In genomic region chr9:130054428-130054786, GRCh38 we compare ENCODE assay signal across 8 cellular contexts. TPM values are rescaled to one million over a fixed set of nuclear protein-coding genes. Genes with fewer than 3 reads are reported as not detected.
DNase-seq lines count a peak whose midpoint lies in the region; ATAC-seq, FAIRE-seq and TF ChIP-seq lines count a peak whose summit lies in the region.

No MANE protein-coding gene starts in this region.

- BruUV-seq in GM12878 (replicated peaks; lab: Mats Ljungman, UMichigan), result TSS peak; percentile 78

- no peaks in the 10 kb centered on the region; a peak in 1 of 4 replicates for H3K36me3 ChIP-seq in GM12878 (ENCODE audit: control insufficient read depth in 2 of 2, insufficient read depth in 2 of 2, low read length in 1 of 2)
- H3K36me3 ChIP-seq in liver (ENCODE audit: control insufficient read depth in 4 of 4, insufficient read depth in 3 of 4, low read depth in 1 of 4, low read length in 3 of 4), result peaks cover 0 to 5% (median under 1%) of the 10 kb centered on the region in 4 donors
- no peaks in the 10 kb centered on the region for H3K36me3 ChIP-seq in transverse colon

- no peak overlapping the region; the same call in 1 of the 2 replicates for H2AFZ ChIP-seq in GM12878 (ENCODE audit: control insufficient read depth, low read depth, low read length)

- peak overlapping the region; percentile 95 for H3K9ac ChIP-seq in GM12878 (ENCODE audit: control insufficient read depth, insufficient read depth, low read length)
- peak overlapping the region; percentile 68 to 82 for H3K9ac ChIP-seq in liver (ENCODE audit: low read depth in 1 of 2, low read length in 2 of 2)

- H3K27ac ChIP-seq in GM12878 (ENCODE audit: control insufficient read depth, insufficient read depth) (peak overlapping the region; percentile 95), liver (ENCODE audit: low read depth in 1 of 2, low read length in 2 of 2) (peak overlapping the region; percentile 82 to 93), transverse colon (peak overlapping the region; percentile 91 to 97 (median 94))

- DNase-seq in activated CD8-positive, alpha-beta memory T cell treated with anti-CD3 and anti-CD28 coated beads, Interleukin-2, amount 10 ng/mL, durations not matched to agents 7 days and 5 days, result no peak
- no peak for DNase-seq in activated CD8-positive, alpha-beta memory T cell treated with anti-CD3 and anti-CD28 coated beads for 24 hours
- DNase-seq in GM12878 (ENCODE audit: low read depth, low spot score) (no peak), transverse colon (no peak), sciatic nerve (ENCODE audit: low spot score) (no peak)

- peak overlapping the region; percentile 82 for H3K4me2 ChIP-seq in GM12878 (ENCODE audit: control insufficient read depth, insufficient read depth)

- RAD21 ChIA-PET in GM12878 (lab: Charles Lee; ENCODE audit: unreplicated experiment), result interaction anchor here (1.7 to 2.0 kb wide), 2 partner anchors 10 to 61 kb away, joined by 7 to 11 read pairs; no protein-coding TSS in a partner anchor

- H3K9me3 ChIP-seq in GM12878 (replicated peaks; ENCODE audit: control insufficient read depth, insufficient read depth, low read length) (no peaks in the 10 kb centered on the region), liver (ENCODE audit: control insufficient read depth in 4 of 4, low read length in 3 of 4) (no peaks in the 10 kb centered on the region), transverse colon (no peaks in the 10 kb centered on the region)

- TF ChIP-seq EP300 in GM12878 (IDR thresholded peaks at IDR 0.05; ENCODE audit: borderline replicate concordance in 1 of 2, control insufficient read depth in 1 of 2, low read depth in 2 of 2, low read length in 2 of 2) (no peak), transverse colon (IDR thresholded peaks at IDR 0.05; ENCODE audit: low read depth) (no peak)

- H3K27ac Mint-ChIP-seq in activated CD8-positive, alpha-beta memory T cell treated with anti-CD3 and anti-CD28 coated beads, Interleukin-2, amount 10 ng/mL, durations not matched to agents 7 days and 5 days, result peak overlapping the region; percentile 90

- no peaks in the 10 kb centered on the region for H4K20me1 ChIP-seq in GM12878 (ENCODE audit: control insufficient read depth, insufficient read depth)

- H3K4me1 ChIP-seq in GM12878 (ENCODE audit: control insufficient read depth, insufficient read depth, low read length), result peaks cover 7% of the 10 kb centered on the region
- peaks cover 8 to 20% (median 15%) of the 10 kb centered on the region in 4 donors for H3K4me1 ChIP-seq in liver (ENCODE audit: control insufficient read depth in 4 of 4, insufficient read depth in 4 of 4, low read length in 3 of 4)
- H3K4me1 ChIP-seq in transverse colon, result peaks cover 17 to 60% (median 36%) of the 10 kb centered on the region in 4 donors

- H3K9me3 Mint-ChIP-seq in activated CD8-positive, alpha-beta memory T cell treated with anti-CD3 and anti-CD28 coated beads, Interleukin-2, amount 10 ng/mL, durations not matched to agents 7 days and 5 days (ENCODE audit: low read depth), result no peaks in the 10 kb centered on the region

- no peaks in the 10 kb centered on the region for H3K27me3 ChIP-seq in GM12878 (replicated peaks in 1 of 2; ENCODE audit: control insufficient read depth in 2 of 2, insufficient read depth in 2 of 2, low read length in 1 of 2)
- H3K27me3 ChIP-seq in liver (ENCODE audit: control insufficient read depth in 4 of 4, insufficient read depth in 4 of 4, low read length in 3 of 4), result no peaks in the 10 kb centered on the region
- H3K27me3 ChIP-seq in transverse colon, result no peaks in the 10 kb centered on the region

- in situ Hi-C loops in GM12878 (cut with MboI), result no loop called here
- in situ Hi-C loops in transverse colon (cut with MboI; ENCODE audit: low pct_ligation_motif_present in 1 of 4, low pct_unique_long_range_greater_than_20kb in 1 of 4, low sequenced_read_pairs in 3 of 4), result no loop called here

- H3K4me1 Mint-ChIP-seq in activated CD8-positive, alpha-beta memory T cell treated with anti-CD3 and anti-CD28 coated beads, Interleukin-2, amount 10 ng/mL, durations not matched to agents 7 days and 5 days, result peaks cover 43% of the 10 kb centered on the region

- POLR2A ChIA-PET in GM12878 (lab: Charles Lee), result interaction anchor here (0.8 to 2.1 kb wide), 5 partner anchors 9 to 167 kb away, joined by 3 to 10 read pairs (median 4); no protein-coding TSS in a partner anchor

- TF ChIP-seq CTCF in GM12878 (IDR thresholded peaks at IDR 0.05 in 2 of 3, conservative IDR thresholded peaks at IDR 0.05 in 1 of 3; ENCODE audit: control insufficient read depth in 2 of 3, extremely low read depth in 1 of 3, insufficient read depth in 1 of 3, low read depth in 3 of 3, low read length in 3 of 3) (no peak), liver (IDR thresholded peaks at IDR 0.05; ENCODE audit: low read depth, low read length, missing input control) (no peak), transverse colon (IDR thresholded peaks at IDR 0.05) (no peak)

- peak overlapping the region; percentile 93 for H3K4me3 Mint-ChIP-seq in activated CD8-positive, alpha-beta memory T cell treated with anti-CD3 and anti-CD28 coated beads, Interleukin-2, amount 10 ng/mL, durations not matched to agents 7 days and 5 days

- intact Hi-C loops in GM12878 (cut with micrococcal nuclease; ENCODE audit: unreplicated experiment) (no loop called here), transverse colon (cut with DNase I; ENCODE audit: low total_unique reads) (no loop called here), sciatic nerve (cut with DNase I) (loop anchor here (10.0 kb wide), 1 partner anchor 170 kb away; no protein-coding TSS in a partner anchor)

- peak; percentile 6 for ATAC-seq in activated CD8-positive, alpha-beta memory T cell treated with anti-CD3 and anti-CD28 coated beads, Interleukin-2, amount 10 ng/mL, durations not matched to agents 7 days and 5 days
- no peak for ATAC-seq in GM12878
- ATAC-seq in GM19035 (IDR thresholded peaks at IDR 0.05; ENCODE audit: unreplicated experiment), result no peak
- ATAC-seq in HG03175 (IDR thresholded peaks at IDR 0.05; ENCODE audit: unreplicated experiment), result no peak
- no peak for ATAC-seq in sciatic nerve

- WGBS in GM12878 (ENCODE audit: insufficient coverage, insufficient replicate concordance, low lambda C conversion rate, missing lambda C conversion rate), result 2% methylated on average over 10 of the region's 10 CpGs
- 5% methylated on average over 10 of the region's 10 CpGs for WGBS in liver
- 4% methylated on average over 9 to 10 of the region's 10 CpGs for WGBS in transverse colon (ENCODE audit: low coverage in 1 of 2), 2 donors

- SMC1A ChIA-PET in GM12878 (lab: Charles Lee; ENCODE audit: uncharacterized antibody, unreplicated experiment), result interaction anchor here (1.0 kb wide), 1 partner anchor 61 kb away, joined by 5 read pairs; no protein-coding TSS in a partner anchor

- no peaks in the 10 kb centered on the region for H3K27me3 Mint-ChIP-seq in activated CD8-positive, alpha-beta memory T cell treated with anti-CD3 and anti-CD28 coated beads, Interleukin-2, amount 10 ng/mL, durations not matched to agents 7 days and 5 days

- H3K4me3 ChIP-seq in GM12878 (peak overlapping the region; percentile 83), liver (ENCODE audit: low read depth in 1 of 3, low read length in 3 of 3) (peak overlapping the region; percentile 85 to 99 (median 91)), transverse colon (peak overlapping the region; percentile 84 to 99 (median 92))

- H3K36me3 Mint-ChIP-seq in activated CD8-positive, alpha-beta memory T cell treated with anti-CD3 and anti-CD28 coated beads, Interleukin-2, amount 10 ng/mL, durations not matched to agents 7 days and 5 days, result peaks cover 11% of the 10 kb centered on the region

- TF ChIP-seq POLR2A in GM12878 (IDR thresholded peaks at IDR 0.05; ENCODE audit: low read depth, low read length) (no peak), transverse colon (IDR thresholded peaks at IDR 0.05) (no peak)

- CTCF ChIA-PET in activated CD8-positive, alpha-beta memory T cell treated with anti-CD3 and anti-CD28 coated beads, Interleukin-2, amount 10 ng/mL, durations not matched to agents 7 days and 5 days (lab: Charles Lee), result interaction anchor here (1.1 to 2.5 kb wide), 7 partner anchors 10 to 169 kb away, joined by 3 to 8 read pairs (median 4); no protein-coding TSS in a partner anchor
- CTCF ChIA-PET in GM12878 (lab: Yijun Ruan, JAX), result interaction anchor here (1.9 kb wide), 1 partner anchor 13 kb away, joined by 10 read pairs; no protein-coding TSS in a partner anchor

- no peak for TF ChIP-seq RAD21 in GM12878 (IDR thresholded peaks at IDR 0.05; ENCODE audit: insufficient read depth, low read depth, low read length)
- no peak for TF ChIP-seq RAD21 in liver (IDR thresholded peaks at IDR 0.05)

- FAIRE-seq in GM12878 (lab: Jason Lieb, UNC), result no peak

- peaks cover 78% of the 10 kb centered on the region for H3K79me2 ChIP-seq in GM12878 (ENCODE audit: control insufficient read depth, insufficient read depth, low read length)

RNA-seq across cellular contexts. Expression of gene GPR107, which starts 0.7 kb away (rescaled TPM):
- total RNA-seq in activated CD8-positive, alpha-beta memory T cell treated with anti-CD3 and anti-CD28 coated beads, Interleukin-2, amount 10 ng/mL, durations not matched to agents 7 days and 5 days, result 10 to 100 TPM; 24.6 to 25.6 TPM
- 50.0 and 61.3 TPM in 2 replicates for total RNA-seq in GM12878 (2013; cell fraction: nucleolus; rRNA removed)
- total RNA-seq in GM12878 (2014; rRNA removed), result 10.1 and 10.3 TPM in 2 replicates
- 9.9 and 10.0 TPM in 2 replicates for total RNA-seq in GM12878 (2014; rRNA removed; fragmentation: Illumina TruSeq; extraction: Trizol)
- 14.9 and 16.6 TPM in 2 replicates for total RNA-seq in GM12878 (2021)
- polyA plus RNA-seq in GM12878 (2011; ENCODE audit: low read depth), result 10.6 TPM
- 21.4 and 23.2 TPM in 2 replicates for polyA plus RNA-seq in GM12878 (2011; rRNA removed)
- polyA plus RNA-seq in GM12878 (2011; cell fraction: cytosol; rRNA removed), result 11.0 and 12.5 TPM in 2 replicates
- 19.9 and 23.2 TPM in 2 replicates for polyA plus RNA-seq in GM12878 (2011; cell fraction: nucleus; rRNA removed)
- 14.5 and 22.9 TPM in 2 replicates for polyA plus RNA-seq in GM12878 (2012)
- polyA plus RNA-seq in GM12878 (2014; fragmentation: Illumina TruSeq; extraction: Trizol), result 13.2 and 14.0 TPM in 2 replicates
- polyA plus RNA-seq in GM12878 (2014; fragmentation: Nextera tagmentation; extraction: Ambion mirVana), result 1 to 10 TPM; 2.7 to 2.9 TPM
- 10.0 and 11.2 TPM in 2 replicates for polyA plus RNA-seq in GM12878 (2014; rRNA removed)
- polyA plus RNA-seq in GM12878 (2016; fragmentation: Nextera tagmentation; extraction: Ambion mirVana), result 10 to 100 TPM in 1 of 2 experiments, 1 to 10 TPM in 1; 6.3 to 10.9 TPM
- polyA minus RNA-seq in GM12878 (2011; rRNA and poly(A)+ RNA removed), result 22.1 and 23.7 TPM in 2 replicates
- polyA minus RNA-seq in GM12878 (2011; cell fraction: cytosol; rRNA and poly(A)+ RNA removed), result 7.4 and 18.3 TPM in 2 replicates
- polyA minus RNA-seq in GM12878 (2011; cell fraction: nucleus; rRNA and poly(A)+ RNA removed), result 10.5 and 20.3 TPM in 2 replicates
- total RNA-seq in liver, result 10 to 100 TPM; 11.1 to 17.2 TPM
- polyA plus RNA-seq in liver, result 10 to 100 TPM in 1 of 2 donors, 1 to 10 TPM in 1; 3.8 to 11.6 TPM
- total RNA-seq in transverse colon, result 10 to 100 TPM; 25.7 to 33.7 (median 32.7) TPM
- total RNA-seq in sciatic nerve, result 42.4 TPM

RNA-seq across cellular contexts. Expression of gene FNBP1, which starts 11.4 kb away (rescaled TPM):
- total RNA-seq in activated CD8-positive, alpha-beta memory T cell treated with anti-CD3 and anti-CD28 coated beads, Interleukin-2, amount 10 ng/mL, durations not matched to agents 7 days and 5 days, result 100 to 1,000 TPM; 153 to 167 TPM
- 1,139 and 1,239 TPM in 2 replicates for total RNA-seq in GM12878 (2013; cell fraction: nucleolus; rRNA removed)
- total RNA-seq in GM12878 (2014; rRNA removed) (167 and 204 TPM in 2 replicates), GM12878 (2014; rRNA removed; fragmentation: Illumina TruSeq; extraction: Trizol) (277 and 283 TPM in 2 replicates), GM12878 (2021) (353 and 356 TPM in 2 replicates), liver (10 to 100 TPM; 15.0 to 15.6 TPM), transverse colon (100 to 1,000 TPM in 1 of 4 donors, 10 to 100 TPM in 3; 38.5 to 114 (median 62.9) TPM), sciatic nerve (132 TPM)
- polyA plus RNA-seq in GM12878 (2011; ENCODE audit: low read depth), result 193 TPM
- polyA plus RNA-seq in GM12878 (2011; rRNA removed) (188 and 268 TPM in 2 replicates), GM12878 (2014; fragmentation: Illumina TruSeq; extraction: Trizol) (258 and 290 TPM in 2 replicates), GM12878 (2014; fragmentation: Nextera tagmentation; extraction: Ambion mirVana) (10 to 100 TPM; 64.5 to 80.5 TPM), GM12878 (2014; rRNA removed) (180 and 208 TPM in 2 replicates), GM12878 (2016; fragmentation: Nextera tagmentation; extraction: Ambion mirVana) (100 to 1,000 TPM; 165 to 170 TPM), liver (1 to 10 TPM; 6.6 to 9.7 TPM)
- polyA plus RNA-seq in GM12878 (2011; cell fraction: cytosol; rRNA removed), result 82.5 and 118 TPM in 2 replicates
- polyA plus RNA-seq in GM12878 (2011; cell fraction: nucleus; rRNA removed), result 111 and 142 TPM in 2 replicates
- polyA plus RNA-seq in GM12878 (2012), result 288 and 297 TPM in 2 replicates
- polyA minus RNA-seq in GM12878 (2011; rRNA and poly(A)+ RNA removed), result 163 and 327 TPM in 2 replicates
- polyA minus RNA-seq in GM12878 (2011; cell fraction: cytosol; rRNA and poly(A)+ RNA removed), result 124 and 136 TPM in 2 replicates
- 73.0 and 135 TPM in 2 replicates for polyA minus RNA-seq in GM12878 (2011; cell fraction: nucleus; rRNA and poly(A)+ RNA removed)
